In genomic region chr18:63148449-63149199, GRCh38 we compare ENCODE assay signal across 13 cellular contexts.
DNase-seq lines count a peak whose midpoint lies in the region; ATAC-seq and TF ChIP-seq lines count a peak whose summit lies in the region.
"Had no signal": no experiment of that assay in that cellular context is flagged by ENCODE, and none has a peak within 500 bp of the region (broad histone marks: within the 10 kb centered on the region; RNA-seq: fewer than 3 reads in every experiment).

No MANE protein-coding gene starts in this region.

- no peak overlapping the region for H3K4me3 ChIP-seq in AG09309 (ENCODE audit: control insufficient read depth, low read depth, low read length)
- no peak overlapping the region for H3K4me3 ChIP-seq in coronary artery

- DNase-seq in AG09309 (ENCODE audit: low read depth), result peak; percentile 58
- DNase-seq in NCI-H1092 (lab: John Stamatoyannopoulos, UW), result peak; percentile 43
- no peak for DNase-seq in coronary artery (ENCODE audit: low spot score)
- peak; percentile 57 for DNase-seq in myocyte (ENCODE audit: low read depth)
- DNase-seq: activated CD8-positive, alpha-beta memory T cell treated with anti-CD3 and anti-CD28 coated beads, Interleukin-2, amount 50 U/mL, for 4 hours; CD4-positive, CD25-positive, alpha-beta regulatory T cell; HFFc6; NCI-H69; stimulated activated naive CD8-positive, alpha-beta T cell treated with anti-CD3 and anti-CD28 coated beads, Interleukin-15, amount 100 ng/mL, for 72 hours had no signal

- ATAC-seq in GM19455 (IDR thresholded peaks at IDR 0.05; ENCODE audit: unreplicated experiment) (no peak), HG03520 (IDR thresholded peaks at IDR 0.05; ENCODE audit: unreplicated experiment) (no peak), HG03571 (IDR thresholded peaks at IDR 0.05; ENCODE audit: unreplicated experiment) (no peak), HG02798 (IDR thresholded peaks at IDR 0.05; ENCODE audit: poor library complexity, unreplicated experiment) (no peak)
- ATAC-seq: stimulated activated naive CD8-positive, alpha-beta T cell treated with anti-CD3 and anti-CD28 coated beads, Interleukin-15, amount 100 ng/mL, for 72 hours had no signal

- peak overlapping the region; percentile 56 to 63 for H3K27ac ChIP-seq in coronary artery

- TF ChIP-seq CTCF in AG09309 (IDR thresholded peaks at IDR 0.05; ENCODE audit: control insufficient read depth, insufficient read depth, low read depth, low read length, missing control alignments) (no peak), coronary artery (IDR thresholded peaks at IDR 0.05) (no peak)
